ENCODE assay signal across 18 cellular contexts in the genomic region with DNA sequence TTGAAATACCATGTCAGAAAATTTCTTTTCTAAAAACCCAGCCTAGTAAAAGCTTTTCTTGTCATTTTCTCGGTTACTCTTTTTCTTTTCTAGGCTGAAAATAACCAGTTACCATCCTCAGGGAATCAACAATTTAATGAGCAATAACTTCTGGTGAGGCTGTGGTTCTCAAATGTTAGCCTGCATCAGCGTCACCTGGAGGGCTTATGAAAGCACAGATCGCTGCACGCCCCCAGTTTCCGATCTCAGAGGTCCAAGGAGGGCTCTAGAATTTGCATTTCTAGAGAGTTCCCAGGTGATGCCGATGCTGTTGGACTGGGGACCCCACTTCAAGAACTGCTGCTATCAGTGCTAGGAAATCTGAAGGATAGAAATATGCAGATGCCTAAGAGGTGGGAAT. TPM values are rescaled to one million over a fixed set of nuclear protein-coding genes. Genes with fewer than 3 reads are reported as not detected.
A peak's percentile ranks its signal among the peaks of the same experiment; 100 is the strongest.
DNase-seq lines count a peak whose midpoint lies in the region; ATAC-seq and TF ChIP-seq lines count a peak whose summit lies in the region.
"Had no signal": no experiment of that assay in that cellular context is flagged by ENCODE, and none has a peak within 500 bp of the region (broad histone marks: within the 10 kb centered on the region; RNA-seq: fewer than 3 reads in every experiment).

No MANE protein-coding gene starts in this region.

- H3K36me3 ChIP-seq in GM23338 (ENCODE audit: insufficient read depth) (no peaks in the 10 kb centered on the region), PC-3 (ENCODE audit: low read depth, low read length) (no peaks in the 10 kb centered on the region), neural progenitor cell (no peaks in the 10 kb centered on the region)
- H3K36me3 ChIP-seq: HAP-1 had no signal

- H3K9me3 Mint-ChIP-seq in GM23338 (no peaks in the 10 kb centered on the region), neural progenitor cell (no peaks in the 10 kb centered on the region)
- H3K9me3 Mint-ChIP-seq: CD4-positive, alpha-beta T cell had no signal

- no peaks in the 10 kb centered on the region; the same call in 1 of the 2 replicates for H3K9me2 ChIP-seq in GM23338 (ENCODE audit: insufficient read depth)
- H3K9me2 ChIP-seq in PC-3 (replicated peaks; ENCODE audit: low read length): no peaks in the 10 kb centered on the region

- H4K20me1 ChIP-seq in GM23338 (replicated peaks; ENCODE audit: insufficient read depth) (no peaks in the 10 kb centered on the region), PC-3 (ENCODE audit: low read length) (no peaks in the 10 kb centered on the region), neural progenitor cell (ENCODE audit: low read depth) (no peaks in the 10 kb centered on the region)

- H3K4me3 ChIP-seq in GM23338 (no peak overlapping the region), PC-3 (ENCODE audit: low read length) (no peak overlapping the region), neural progenitor cell (no peak overlapping the region)
- H3K4me3 ChIP-seq: GM12878, HAP-1, SK-N-MC had no signal

- H3K27me3 ChIP-seq in GM23338 (ENCODE audit: insufficient read depth): no peaks in the 10 kb centered on the region
- H3K27me3 ChIP-seq in PC-3 (ENCODE audit: low read length): no peaks in the 10 kb centered on the region
- H3K27me3 ChIP-seq in neural progenitor cell: no peaks in the 10 kb centered on the region

- TF ChIP-seq CTCF in C4-2B (conservative IDR thresholded peaks at IDR 0.05) (no peak), GM23338 (conservative IDR thresholded peaks at IDR 0.05; ENCODE audit: low read depth in 2 of 2) (no peak), PC-3 (conservative IDR thresholded peaks at IDR 0.05; ENCODE audit: low read depth, low read length) (no peak), neural progenitor cell (IDR thresholded peaks at IDR 0.05) (no peak), GM13977 (IDR thresholded peaks at IDR 0.05; ENCODE audit: extremely low read depth, insufficient read depth, missing control alignments) (no peak)

- DNase-seq in GM23338 (ENCODE audit: low spot score) (no peak), PC-3 (no peak), neural progenitor cell (ENCODE audit: low spot score) (no peak), GM13977 (ENCODE audit: low spot score) (no peak), left cardiac atrium (no peak), hepatic stellate cell (ENCODE audit: low spot score) (no peak), NCI-H2107 (lab: John Stamatoyannopoulos, UW) (no peak)
- DNase-seq: CD4-positive, alpha-beta T cell; GOT3; MM.1S; NCI-H2227 treated with DMSO at 0.1 percent for 48 hours; SIG-M5 had no signal

- H3K27me3 Mint-ChIP-seq in GM23338 (ENCODE audit: insufficient read depth, low read depth, poor library complexity): peaks cover 8% of the 10 kb centered on the region
- peaks cover 10% of the 10 kb centered on the region for H3K27me3 Mint-ChIP-seq in neural progenitor cell (ENCODE audit: insufficient read depth, low read depth)
- H3K27me3 Mint-ChIP-seq: CD4-positive, alpha-beta T cell; IgD-negative memory B cell had no signal

- intact Hi-C loops in PC-3 (cut with micrococcal nuclease): loop anchor here (5.0 kb wide), 1 partner anchor 129 kb away; no protein-coding TSS in a partner anchor
- intact Hi-C loops in left cardiac atrium (cut with DNase I): no loop called here

- H3K4me2 ChIP-seq in GM23338: peak overlapping the region; percentile 5
- peak overlapping the region; percentile 40 for H3K4me2 ChIP-seq in PC-3 (ENCODE audit: low read length)
- H3K4me2 ChIP-seq in neural progenitor cell: peak overlapping the region; percentile 62
- H3K4me2 ChIP-seq: KMS-11 had no signal

- no TSS peak for BruUV-seq in PC-3 (replicated peaks; lab: Mats Ljungman, UMichigan)

- H3K27ac Mint-ChIP-seq in GM23338: no peak overlapping the region
- no peak overlapping the region for H3K27ac Mint-ChIP-seq in neural progenitor cell
- H3K27ac Mint-ChIP-seq: CD4-positive, alpha-beta T cell; IgD-negative memory B cell had no signal

- H3F3A ChIP-seq in GM23338 (replicated peaks; ENCODE audit: low read depth) (peaks cover 11% of the 10 kb centered on the region; the same call in 1 of the 2 replicates), PC-3 (ENCODE audit: low read length, unreplicated experiment) (no peaks in the 10 kb centered on the region), neural progenitor cell (ENCODE audit: low read depth) (peaks cover 33% of the 10 kb centered on the region)

- H3K9me3 ChIP-seq in PC-3 (ENCODE audit: low read length): no peaks in the 10 kb centered on the region
- H3K9me3 ChIP-seq in neural progenitor cell (ENCODE audit: low read depth): no peaks in the 10 kb centered on the region
- H3K9me3 ChIP-seq: HAP-1 had no signal

- H3K9ac ChIP-seq in PC-3 (ENCODE audit: low read length): peak overlapping the region; percentile 10; the same call in 1 of the 2 replicates
- no peak overlapping the region for H3K9ac ChIP-seq in neural progenitor cell
- H3K9ac ChIP-seq: KMS-11 had no signal

- POLR2A ChIA-PET in PC-3 (lab: Charles Lee; ENCODE audit: unreplicated experiment): no interaction called here

- H3K27ac ChIP-seq in C4-2B (peak overlapping the region; percentile 76), GM23338 (ENCODE audit: low read depth) (peak overlapping the region; percentile 3; the same call in 1 of the 2 replicates), PC-3 (ENCODE audit: low read length) (peak overlapping the region; percentile 61), neural progenitor cell (no peak overlapping the region)
- H3K27ac ChIP-seq: KMS-11, SK-N-MC had no signal

- H3K4me1 ChIP-seq in GM23338 (ENCODE audit: insufficient read depth) (peaks cover 39% of the 10 kb centered on the region), PC-3 (ENCODE audit: insufficient read depth, low read length) (peaks cover 36% of the 10 kb centered on the region), neural progenitor cell (peaks cover 28% of the 10 kb centered on the region)
- H3K4me1 ChIP-seq: HAP-1 had no signal

- ATAC-seq in GM23338 (no peak), PC-3 (no peak), left cardiac atrium (no peak)
- ATAC-seq: GM12878 had no signal

- peaks cover 27% of the 10 kb centered on the region for H3K4me1 Mint-ChIP-seq in GM23338
- H3K4me1 Mint-ChIP-seq in neural progenitor cell: peaks cover 18% of the 10 kb centered on the region

- in situ Hi-C loops in GM13977 (cut with MboI; ENCODE audit: low pct_unique_long_range_greater_than_20kb, low sequenced_read_pairs, unreplicated experiment): no loop called here

- H3K4me3 Mint-ChIP-seq in GM23338: no peak overlapping the region
- no peak overlapping the region for H3K4me3 Mint-ChIP-seq in neural progenitor cell
- H3K4me3 Mint-ChIP-seq: CD4-positive, alpha-beta T cell had no signal

- H3K36me3 Mint-ChIP-seq in GM23338 (ENCODE audit: low read depth) (no peaks in the 10 kb centered on the region; the same call in 2 of the 3 replicates), neural progenitor cell (no peaks in the 10 kb centered on the region)
- H3K36me3 Mint-ChIP-seq: IgD-negative memory B cell had no signal

- peak overlapping the region; percentile 2 for H2AFZ ChIP-seq in GM23338
- H2AFZ ChIP-seq in PC-3 (ENCODE audit: low read length): no peak overlapping the region
- no peak overlapping the region for H2AFZ ChIP-seq in neural progenitor cell (replicated peaks)

- no peaks in the 10 kb centered on the region for H3K79me2 ChIP-seq in GM23338 (replicated peaks; ENCODE audit: insufficient read depth)
- H3K79me2 ChIP-seq in PC-3 (ENCODE audit: low read length): no peaks in the 10 kb centered on the region
- no peaks in the 10 kb centered on the region for H3K79me2 ChIP-seq in neural progenitor cell (ENCODE audit: low read depth)

- CTCF ChIA-PET in PC-3 (lab: Charles Lee): no interaction called here

TF ChIP-seq in GM23338, 12 proteins besides CTCF, POLR2A, EP300 and RAD21 (continues in another document):
- no peak for TF ChIP-seq ZNF114 (CRISPR knock-in tag; IDR thresholded peaks at IDR 0.05)

RNA-seq across cellular contexts. Expression of gene TLE1, which starts 28.9 kb away (rescaled TPM):
- total RNA-seq in GM23338 (2014; rRNA removed; shearing (Covaris generic)): 125 and 132 TPM in 2 replicates
- 58.1 and 59.1 TPM in 2 replicates for polyA plus RNA-seq in GM23338 (2016; fragmentation: Nextera tagmentation; extraction: Ambion mirVana)
- 49.0 and 55.6 TPM in 2 replicates for total RNA-seq in PC-3 (2014; rRNA removed)
- 51.9 and 54.7 TPM in 2 replicates for total RNA-seq in neural progenitor cell (ENCODE audit: low replicate concordance)
- total RNA-seq in left cardiac atrium: 10 to 100 TPM; 15.0 to 15.2 TPM

Comparison
In these comparisons a context has a peak if more than half of its experiments do, and no peak if none do; other contexts are left out.
1. H3K4me2 ChIP-seq: peak in every context shown above with its lines; median percentile 62 in neural progenitor cell; 40 in PC-3; 5 in GM23338.